Comparison of ENCODE assay signal across 1 cellular context in genomic region chr5:137788560-137788959, GRCh38.
TF ChIP-seq lines count a peak whose summit lies in the region.

No MANE protein-coding gene starts in this region.

TF ChIP-seq in HEK293, 187 proteins besides CTCF, POLR2A, EP300 and RAD21 (continued from another document):
- TF ChIP-seq ZNF280D (tag by site-specific recombination; IDR thresholded peaks at IDR 0.05) (0 out of 2 replicates have a peak, but pooled peaks have one; percentile 21), ZNF146 (tag by site-specific recombination; IDR thresholded peaks at IDR 0.05) (peak; percentile 94)
